ENCODE assay signal across 2 cellular contexts in the genomic region with DNA sequence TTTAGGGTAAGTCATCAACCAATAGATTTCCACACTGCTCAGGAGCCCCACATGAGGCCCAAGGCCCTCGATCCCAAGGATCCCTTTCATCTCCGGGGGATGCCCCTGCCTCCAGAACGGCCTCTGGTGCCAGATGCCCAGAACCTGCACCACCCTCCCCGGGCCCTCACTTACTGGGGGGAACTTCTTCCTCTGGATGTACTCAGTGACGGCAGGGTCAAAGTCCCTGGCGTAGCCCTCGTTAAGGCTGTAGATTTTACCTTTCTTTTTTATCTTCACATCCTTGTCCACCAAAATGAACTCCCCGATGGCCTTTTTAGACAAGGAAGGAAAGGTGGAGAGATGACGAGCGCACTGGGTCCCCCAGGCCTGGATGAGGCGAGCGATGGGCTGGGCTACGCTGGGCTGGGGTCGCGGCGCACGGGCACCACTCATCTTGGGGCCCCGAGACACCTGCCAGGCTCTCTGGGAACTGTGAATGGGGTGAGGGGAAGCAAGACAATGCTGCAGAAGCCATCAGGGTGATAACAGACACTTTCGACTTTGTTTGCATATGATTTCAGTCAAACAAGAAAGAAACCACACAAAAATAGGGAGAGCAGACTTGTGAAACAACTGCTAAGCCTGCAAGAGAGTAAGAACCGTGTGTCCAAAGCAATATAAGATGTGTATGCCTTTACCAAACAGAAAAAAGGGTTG.
TF ChIP-seq lines count a peak whose summit lies in the region.

No MANE protein-coding gene starts in this region.

TF ChIP-seq in GM12891, 5 proteins besides CTCF, POLR2A, EP300 and RAD21:
- no peak for TF ChIP-seq SPI1 (IDR thresholded peaks at IDR 0.05; ENCODE audit: low read depth, low read length)
- TF ChIP-seq TAF1 (IDR thresholded peaks at IDR 0.05; ENCODE audit: low read depth, low read length), result no peak
- TF ChIP-seq POU2F2 (IDR thresholded peaks at IDR 0.05; ENCODE audit: low read depth, low read length), result no peak
- no peak for TF ChIP-seq PAX5 (IDR thresholded peaks at IDR 0.05; ENCODE audit: insufficient read depth, low read length, severe bottlenecking)

TF ChIP-seq in HepG2, 621 proteins besides CTCF, POLR2A, EP300 and RAD21:
- TF ChIP-seq RNF2 (conservative IDR thresholded peaks at IDR 0.05; ENCODE audit: low read depth) (no peak), SP140L (CRISPR knock-in tag; IDR thresholded peaks at IDR 0.05; ENCODE audit: borderline replicate concordance) (no peak), ZNF816 (CRISPR knock-in tag; IDR thresholded peaks at IDR 0.05; ENCODE audit: borderline replicate concordance) (no peak), ZNF430 (CRISPR knock-in tag; IDR thresholded peaks at IDR 0.05) (0 out of 2 replicates have a peak, but pooled peaks have one; percentile 20), SALL1 (CRISPR knock-in tag; IDR thresholded peaks at IDR 0.05) (peak; percentile 17), ZBTB7A (CRISPR knock-in tag; IDR thresholded peaks at IDR 0.05) (no peak), TBX2 (CRISPR knock-in tag; IDR thresholded peaks at IDR 0.05; ENCODE audit: borderline replicate concordance) (peak; percentile 29; the same call in 1 of the 2 replicates), ESRRA (CRISPR knock-in tag; IDR thresholded peaks at IDR 0.05; ENCODE audit: low read depth) (no peak), ARID2 (CRISPR knock-in tag; IDR thresholded peaks at IDR 0.05; ENCODE audit: borderline replicate concordance) (0 out of 2 replicates have a peak, but pooled peaks have one; percentile 0), ZNF605 (CRISPR knock-in tag; IDR thresholded peaks at IDR 0.05) (0 out of 2 replicates have a peak, but pooled peaks have one; percentile 33), SYNCRIP (IDR thresholded peaks at IDR 0.05; ENCODE audit: insufficient read depth, low read depth, low read length) (no peak), SKI (IDR thresholded peaks at IDR 0.05; ENCODE audit: partially characterized antibody) (no peak), ISL2 (CRISPR knock-in tag; IDR thresholded peaks at IDR 0.05) (0 out of 2 replicates have a peak, but pooled peaks have one; percentile 12), NFYB (CRISPR knock-in tag; IDR thresholded peaks at IDR 0.05) (no peak), ZMYM4 (CRISPR knock-in tag; IDR thresholded peaks at IDR 0.05) (0 out of 2 replicates have a peak, but pooled peaks have one; percentile 28), ZNF501 (CRISPR knock-in tag; IDR thresholded peaks at IDR 0.05) (0 out of 2 replicates have a peak, but pooled peaks have one; percentile 23), FOSL1 (CRISPR knock-in tag; IDR thresholded peaks at IDR 0.05; ENCODE audit: borderline replicate concordance) (no peak)
- TF ChIP-seq, protein P1, sequence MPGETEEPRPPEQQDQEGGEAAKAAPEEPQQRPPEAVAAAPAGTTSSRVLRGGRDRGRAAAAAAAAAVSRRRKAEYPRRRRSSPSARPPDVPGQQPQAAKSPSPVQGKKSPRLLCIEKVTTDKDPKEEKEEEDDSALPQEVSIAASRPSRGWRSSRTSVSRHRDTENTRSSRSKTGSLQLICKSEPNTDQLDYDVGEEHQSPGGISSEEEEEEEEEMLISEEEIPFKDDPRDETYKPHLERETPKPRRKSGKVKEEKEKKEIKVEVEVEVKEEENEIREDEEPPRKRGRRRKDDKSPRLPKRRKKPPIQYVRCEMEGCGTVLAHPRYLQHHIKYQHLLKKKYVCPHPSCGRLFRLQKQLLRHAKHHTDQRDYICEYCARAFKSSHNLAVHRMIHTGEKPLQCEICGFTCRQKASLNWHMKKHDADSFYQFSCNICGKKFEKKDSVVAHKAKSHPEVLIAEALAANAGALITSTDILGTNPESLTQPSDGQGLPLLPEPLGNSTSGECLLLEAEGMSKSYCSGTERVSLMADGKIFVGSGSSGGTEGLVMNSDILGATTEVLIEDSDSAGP (CRISPR knock-in tag; IDR thresholded peaks at IDR 0.05; ENCODE audit: borderline replicate concordance), result peak; percentile 41; the same call in 1 of the 2 replicates
- TF ChIP-seq, protein P2, sequence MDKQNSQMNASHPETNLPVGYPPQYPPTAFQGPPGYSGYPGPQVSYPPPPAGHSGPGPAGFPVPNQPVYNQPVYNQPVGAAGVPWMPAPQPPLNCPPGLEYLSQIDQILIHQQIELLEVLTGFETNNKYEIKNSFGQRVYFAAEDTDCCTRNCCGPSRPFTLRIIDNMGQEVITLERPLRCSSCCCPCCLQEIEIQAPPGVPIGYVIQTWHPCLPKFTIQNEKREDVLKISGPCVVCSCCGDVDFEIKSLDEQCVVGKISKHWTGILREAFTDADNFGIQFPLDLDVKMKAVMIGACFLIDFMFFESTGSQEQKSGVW (CRISPR knock-in tag; IDR thresholded peaks at IDR 0.05; ENCODE audit: borderline replicate concordance), result no peak
- TF ChIP-seq, protein P3, sequence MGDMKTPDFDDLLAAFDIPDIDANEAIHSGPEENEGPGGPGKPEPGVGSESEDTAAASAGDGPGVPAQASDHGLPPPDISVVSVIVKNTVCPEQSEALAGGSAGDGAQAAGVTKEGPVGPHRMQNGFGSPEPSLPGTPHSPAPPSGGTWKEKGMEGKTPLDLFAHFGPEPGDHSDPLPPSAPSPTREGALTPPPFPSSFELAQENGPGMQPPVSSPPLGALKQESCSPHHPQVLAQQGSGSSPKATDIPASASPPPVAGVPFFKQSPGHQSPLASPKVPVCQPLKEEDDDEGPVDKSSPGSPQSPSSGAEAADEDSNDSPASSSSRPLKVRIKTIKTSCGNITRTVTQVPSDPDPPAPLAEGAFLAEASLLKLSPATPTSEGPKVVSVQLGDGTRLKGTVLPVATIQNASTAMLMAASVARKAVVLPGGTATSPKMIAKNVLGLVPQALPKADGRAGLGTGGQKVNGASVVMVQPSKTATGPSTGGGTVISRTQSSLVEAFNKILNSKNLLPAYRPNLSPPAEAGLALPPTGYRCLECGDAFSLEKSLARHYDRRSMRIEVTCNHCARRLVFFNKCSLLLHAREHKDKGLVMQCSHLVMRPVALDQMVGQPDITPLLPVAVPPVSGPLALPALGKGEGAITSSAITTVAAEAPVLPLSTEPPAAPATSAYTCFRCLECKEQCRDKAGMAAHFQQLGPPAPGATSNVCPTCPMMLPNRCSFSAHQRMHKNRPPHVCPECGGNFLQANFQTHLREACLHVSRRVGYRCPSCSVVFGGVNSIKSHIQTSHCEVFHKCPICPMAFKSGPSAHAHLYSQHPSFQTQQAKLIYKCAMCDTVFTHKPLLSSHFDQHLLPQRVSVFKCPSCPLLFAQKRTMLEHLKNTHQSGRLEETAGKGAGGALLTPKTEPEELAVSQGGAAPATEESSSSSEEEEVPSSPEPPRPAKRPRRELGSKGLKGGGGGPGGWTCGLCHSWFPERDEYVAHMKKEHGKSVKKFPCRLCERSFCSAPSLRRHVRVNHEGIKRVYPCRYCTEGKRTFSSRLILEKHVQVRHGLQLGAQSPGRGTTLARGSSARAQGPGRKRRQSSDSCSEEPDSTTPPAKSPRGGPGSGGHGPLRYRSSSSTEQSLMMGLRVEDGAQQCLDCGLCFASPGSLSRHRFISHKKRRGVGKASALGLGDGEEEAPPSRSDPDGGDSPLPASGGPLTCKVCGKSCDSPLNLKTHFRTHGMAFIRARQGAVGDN (CRISPR knock-in tag; IDR thresholded peaks at IDR 0.05), result peak; percentile 67
- TF ChIP-seq, protein P4, sequence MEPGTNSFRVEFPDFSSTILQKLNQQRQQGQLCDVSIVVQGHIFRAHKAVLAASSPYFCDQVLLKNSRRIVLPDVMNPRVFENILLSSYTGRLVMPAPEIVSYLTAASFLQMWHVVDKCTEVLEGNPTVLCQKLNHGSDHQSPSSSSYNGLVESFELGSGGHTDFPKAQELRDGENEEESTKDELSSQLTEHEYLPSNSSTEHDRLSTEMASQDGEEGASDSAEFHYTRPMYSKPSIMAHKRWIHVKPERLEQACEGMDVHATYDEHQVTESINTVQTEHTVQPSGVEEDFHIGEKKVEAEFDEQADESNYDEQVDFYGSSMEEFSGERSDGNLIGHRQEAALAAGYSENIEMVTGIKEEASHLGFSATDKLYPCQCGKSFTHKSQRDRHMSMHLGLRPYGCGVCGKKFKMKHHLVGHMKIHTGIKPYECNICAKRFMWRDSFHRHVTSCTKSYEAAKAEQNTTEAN (CRISPR knock-in tag; conservative IDR thresholded peaks at IDR 0.05), result no peak
- TF ChIP-seq, protein P5, sequence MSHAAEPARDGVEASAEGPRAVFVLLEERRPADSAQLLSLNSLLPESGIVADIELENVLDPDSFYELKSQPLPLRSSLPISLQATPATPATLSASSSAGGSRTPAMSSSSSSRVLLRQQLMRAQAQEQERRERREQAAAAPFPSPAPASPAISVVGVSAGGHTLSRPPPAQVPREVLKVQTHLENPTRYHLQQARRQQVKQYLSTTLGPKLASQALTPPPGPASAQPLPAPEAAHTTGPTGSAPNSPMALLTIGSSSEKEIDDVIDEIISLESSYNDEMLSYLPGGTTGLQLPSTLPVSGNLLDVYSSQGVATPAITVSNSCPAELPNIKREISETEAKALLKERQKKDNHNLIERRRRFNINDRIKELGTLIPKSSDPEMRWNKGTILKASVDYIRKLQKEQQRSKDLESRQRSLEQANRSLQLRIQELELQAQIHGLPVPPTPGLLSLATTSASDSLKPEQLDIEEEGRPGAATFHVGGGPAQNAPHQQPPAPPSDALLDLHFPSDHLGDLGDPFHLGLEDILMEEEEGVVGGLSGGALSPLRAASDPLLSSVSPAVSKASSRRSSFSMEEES (CRISPR knock-in tag; IDR thresholded peaks at IDR 0.05), result no peak
- TF ChIP-seq, protein P6, sequence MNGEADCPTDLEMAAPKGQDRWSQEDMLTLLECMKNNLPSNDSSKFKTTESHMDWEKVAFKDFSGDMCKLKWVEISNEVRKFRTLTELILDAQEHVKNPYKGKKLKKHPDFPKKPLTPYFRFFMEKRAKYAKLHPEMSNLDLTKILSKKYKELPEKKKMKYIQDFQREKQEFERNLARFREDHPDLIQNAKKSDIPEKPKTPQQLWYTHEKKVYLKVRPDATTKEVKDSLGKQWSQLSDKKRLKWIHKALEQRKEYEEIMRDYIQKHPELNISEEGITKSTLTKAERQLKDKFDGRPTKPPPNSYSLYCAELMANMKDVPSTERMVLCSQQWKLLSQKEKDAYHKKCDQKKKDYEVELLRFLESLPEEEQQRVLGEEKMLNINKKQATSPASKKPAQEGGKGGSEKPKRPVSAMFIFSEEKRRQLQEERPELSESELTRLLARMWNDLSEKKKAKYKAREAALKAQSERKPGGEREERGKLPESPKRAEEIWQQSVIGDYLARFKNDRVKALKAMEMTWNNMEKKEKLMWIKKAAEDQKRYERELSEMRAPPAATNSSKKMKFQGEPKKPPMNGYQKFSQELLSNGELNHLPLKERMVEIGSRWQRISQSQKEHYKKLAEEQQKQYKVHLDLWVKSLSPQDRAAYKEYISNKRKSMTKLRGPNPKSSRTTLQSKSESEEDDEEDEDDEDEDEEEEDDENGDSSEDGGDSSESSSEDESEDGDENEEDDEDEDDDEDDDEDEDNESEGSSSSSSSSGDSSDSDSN (CRISPR knock-in tag; IDR thresholded peaks at IDR 0.05), result peak; percentile 23; the same call in 1 of the 2 replicates
